22 cellular contexts compared by ENCODE assay signal in the genomic region with DNA sequence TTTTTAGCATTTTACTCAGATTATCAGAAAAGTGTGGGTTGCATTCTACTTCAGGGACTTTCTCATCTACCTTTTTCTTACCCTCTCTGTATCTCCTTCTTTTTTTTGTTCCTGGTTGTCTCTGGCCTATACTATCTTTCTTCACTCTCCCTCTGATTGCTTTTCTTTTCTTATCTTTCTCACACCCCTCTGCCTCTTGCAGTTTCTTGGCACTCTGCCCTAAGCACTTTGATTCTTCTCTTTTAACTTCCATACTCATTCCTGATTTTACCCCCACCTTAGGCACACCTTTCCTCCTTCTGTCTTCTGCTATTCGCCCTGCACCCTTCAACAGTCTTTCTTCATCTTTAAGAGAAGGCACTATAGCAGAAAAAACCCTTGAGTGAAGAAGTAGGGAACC.
"Had no signal": no experiment of that assay in that cellular context is flagged by ENCODE, and none has a peak within 500 bp of the region (broad histone marks: within the 10 kb centered on the region; RNA-seq: fewer than 3 reads in every experiment).

No MANE protein-coding gene starts in this region.

- H3K27me3 ChIP-seq: right atrium auricular region, sigmoid colon, stomach, thyroid gland had no signal

- ATAC-seq: left ventricle myocardium superior; lower lobe of right lung; natural killer cell treated with Interleukin-12 subunit alpha and Interleukin-12 subunit beta and Interleukin-15 and Interleukin-18, amount 100 ng/mL, for 72 hours had no signal

- H3K36me3 ChIP-seq: lower lobe of right lung, prostate gland, right atrium auricular region, sigmoid colon, stomach, thyroid gland had no signal

- H3K4me1 ChIP-seq: lower lobe of right lung, prostate gland, right atrium auricular region, stomach, thyroid gland had no signal

- H3K9me3 ChIP-seq: lower lobe of right lung, prostate gland, right atrium auricular region, sigmoid colon, stomach, thyroid gland had no signal

- H3K27ac ChIP-seq: dorsolateral prefrontal cortex, lower lobe of right lung, prostate gland, right atrium auricular region, sigmoid colon, stomach, thyroid gland had no signal

- H3K4me3 ChIP-seq: dorsolateral prefrontal cortex, lower lobe of right lung, prostate gland, right atrium auricular region, sigmoid colon, stomach, thyroid gland had no signal

- DNase-seq: cortex of kidney; dorsolateral prefrontal cortex; effector CD4-positive, alpha-beta T cell; hypothalamus; immature natural killer cell; islet precursor cell; kidney glomerular epithelial cell; left ventricle myocardium superior; lower lobe of right lung; naive B cell; nucleus accumbens; sigmoid colon; stimulated activated CD4-positive, alpha-beta T cell treated with anti-CD3 and anti-CD28 coated beads, Interleukin-15, amount 100 ng/mL, for 24 hours; stimulated activated CD4-positive, alpha-beta T cell treated with anti-CD3 and anti-CD28 coated beads, Interleukin-2, amount 100 ng/mL, for 48 hours; stimulated activated CD8-positive, alpha-beta memory T cell treated with anti-CD3 and anti-CD28 coated beads, Interleukin-4, amount 100 ng/mL, for 48 hours; stimulated activated naive CD4-positive, alpha-beta T cell treated with Interleukin-2 at 50 U/mL for 16 hours; stomach; thyroid gland had no signal

- FAIRE-seq: frontal cortex had no signal
